Comparison of ENCODE assay signal across 26 cellular contexts in genomic region chr3:42495393-42495792, GRCh38. TPM values are rescaled to one million over a fixed set of nuclear protein-coding genes. Genes with fewer than 3 reads are reported as not detected.
DNase-seq lines count a peak whose midpoint lies in the region; ATAC-seq, FAIRE-seq and TF ChIP-seq lines count a peak whose summit lies in the region.
"Had no signal": no experiment of that assay in that cellular context is flagged by ENCODE, and none has a peak within 500 bp of the region (broad histone marks: within the 10 kb centered on the region; RNA-seq: fewer than 3 reads in every experiment).

No MANE protein-coding gene starts in this region.

- H3K56ac ChIP-seq in H1 (replicated peaks; ENCODE audit: insufficient read length, low read depth, low read length), result no peak overlapping the region

- H3K14ac ChIP-seq in H1 (ENCODE audit: insufficient read length), result no peak overlapping the region

- H3K9me3 Mint-ChIP-seq in activated CD8-positive, alpha-beta memory T cell treated with anti-CD3 and anti-CD28 coated beads, Interleukin-2, amount 10 ng/mL, durations not matched to agents 7 days and 5 days (ENCODE audit: low read depth), result no peaks in the 10 kb centered on the region
- no peaks in the 10 kb centered on the region for H3K9me3 Mint-ChIP-seq in CD4-positive, alpha-beta memory T cell
- H3K9me3 Mint-ChIP-seq: CD8-positive, alpha-beta memory T cell had no signal

- intact Hi-C loops in sigmoid colon (cut with DNase I) (no loop called here), OCI-LY7 (cut with micrococcal nuclease; ENCODE audit: unreplicated experiment) (no loop called here), left colon (cut with DNase I, micrococcal nuclease) (no loop called here)
- intact Hi-C loops in CD4-positive, alpha-beta memory T cell (cut with micrococcal nuclease), result no loop called here

- H3K9me3 ChIP-seq in HEK293 (ENCODE audit: control insufficient read depth, insufficient read depth, low read depth, low read length), result no peaks in the 10 kb centered on the region
- H3K9me3 ChIP-seq in H1 (ENCODE audit: insufficient read depth in 2 of 2, low read depth in 1 of 2, low read length in 1 of 2), result no peaks in the 10 kb centered on the region
- H3K9me3 ChIP-seq in sigmoid colon, result no peaks in the 10 kb centered on the region
- no peaks in the 10 kb centered on the region for H3K9me3 ChIP-seq in OCI-LY7 (ENCODE audit: low read length)
- H3K9me3 ChIP-seq in CD4-positive, alpha-beta memory T cell (ENCODE audit: control insufficient read depth in 1 of 2, low read length in 2 of 2), result no peaks in the 10 kb centered on the region

- H2AFZ ChIP-seq in H1 (ENCODE audit: low read length) (no peak overlapping the region), OCI-LY7 (ENCODE audit: low read length) (no peak overlapping the region)
- H2AFZ ChIP-seq: GM23248 had no signal

- no peak overlapping the region for H3K27ac ChIP-seq in HEK293 (ENCODE audit: extremely low read depth, low read depth, low read length)
- H3K27ac ChIP-seq in H1 (ENCODE audit: low read depth, low read length), result no peak overlapping the region
- no peak overlapping the region for H3K27ac ChIP-seq in sigmoid colon
- H3K27ac ChIP-seq in OCI-LY7 (ENCODE audit: low read depth, low read length, poor library complexity, severe bottlenecking), result no peak overlapping the region
- no peak overlapping the region for H3K27ac ChIP-seq in CD4-positive, alpha-beta memory T cell (ENCODE audit: low read depth, low read length)
- H3K27ac ChIP-seq: GM23248 had no signal

- no peak overlapping the region for H3K4me3 ChIP-seq in HEK293 (ENCODE audit: low read depth, low read length)
- no peak overlapping the region for H3K4me3 ChIP-seq in H1 (ENCODE audit: extremely low read depth in 1 of 4, insufficient read depth in 2 of 4, low read depth in 3 of 4, low read length in 4 of 4)
- H3K4me3 ChIP-seq in sigmoid colon, result no peak overlapping the region
- H3K4me3 ChIP-seq in OCI-LY7 (ENCODE audit: low read depth, low read length, poor library complexity, severe bottlenecking), result no peak overlapping the region
- no peak overlapping the region for H3K4me3 ChIP-seq in CD4-positive, alpha-beta memory T cell (ENCODE audit: low read length in 2 of 2)
- H3K4me3 ChIP-seq: GM23248 had no signal

- H3K9me2 ChIP-seq in OCI-LY7 (ENCODE audit: insufficient read depth, low read length), result no peaks in the 10 kb centered on the region

- H2BK15ac ChIP-seq in H1 (ENCODE audit: low read length), result no peak overlapping the region

- no peak overlapping the region for H2AK5ac ChIP-seq in H1 (ENCODE audit: low read depth, low read length)

- FAIRE-seq in H1 (lab: Jason Lieb, UNC), result no peak
- FAIRE-seq: GM12892 had no signal

- no peak for TF ChIP-seq EP300 in H1 (IDR thresholded peaks at IDR 0.05; ENCODE audit: borderline replicate concordance in 1 of 2, low read depth in 2 of 2, low read length in 2 of 2)
- TF ChIP-seq EP300 in sigmoid colon (IDR thresholded peaks at IDR 0.05), result no peak

- POLR2A ChIA-PET in HEK293 (lab: Yijun Ruan, JAX), result no interaction called here
- POLR2A ChIA-PET in H1 (lab: Charles Lee; ENCODE audit: partially characterized antibody), result no interaction called here
- POLR2A ChIA-PET in OCI-LY7 (lab: Charles Lee), result no interaction called here
- POLR2A ChIA-PET in CD4-positive, alpha-beta memory T cell (lab: Charles Lee; ENCODE audit: partially characterized antibody), result no interaction called here

- no peaks in the 10 kb centered on the region for H3K79me1 ChIP-seq in H1 (ENCODE audit: low read depth, low read length)

- CTCF ChIA-PET in activated CD8-positive, alpha-beta memory T cell treated with anti-CD3 and anti-CD28 coated beads, Interleukin-2, amount 10 ng/mL, durations not matched to agents 7 days and 5 days (lab: Charles Lee), result interaction anchor here (1.3 kb wide), 1 partner anchor 44 kb away, joined by 3 read pairs; no protein-coding TSS in a partner anchor
- CTCF ChIA-PET in HEK293 (lab: Yijun Ruan, JAX), result interaction anchor here (0.6 kb wide), 1 partner anchor 54 kb away, joined by 4 read pairs; no protein-coding TSS in a partner anchor
- CTCF ChIA-PET in H1 (lab: Charles Lee; ENCODE audit: partially characterized antibody), result interaction anchor here (1.3 to 3.4 kb wide), 3 partner anchors 41 to 248 kb away, joined by 5 to 15 read pairs (median 7); no protein-coding TSS in a partner anchor
- CTCF ChIA-PET in OCI-LY7 (lab: Charles Lee; ENCODE audit: unreplicated experiment), result no interaction called here
- CTCF ChIA-PET in CD4-positive, alpha-beta memory T cell (lab: Charles Lee; ENCODE audit: partially characterized antibody), result interaction anchor here (3.1 kb wide), 1 partner anchor 52 kb away, joined by 11 read pairs; no protein-coding TSS in a partner anchor

- H3K23ac ChIP-seq in H1 (ENCODE audit: insufficient read length), result no peak overlapping the region

- H2BK12ac ChIP-seq in H1 (ENCODE audit: low read depth, low read length), result no peak overlapping the region; the same call in 1 of the 2 replicates

- H3K18ac ChIP-seq in H1 (ENCODE audit: extremely low read depth, low read length), result no peak overlapping the region

- H4K91ac ChIP-seq in H1 (replicated peaks; ENCODE audit: insufficient read length, low read length), result no peak overlapping the region

- H2BK5ac ChIP-seq in H1 (ENCODE audit: low read depth, low read length), result no peak overlapping the region

- H4K8ac ChIP-seq in H1 (ENCODE audit: extremely low read depth, insufficient read depth, low read length), result no peak overlapping the region

- no peak overlapping the region for H2BK20ac ChIP-seq in H1 (ENCODE audit: low read length)

- H3K27ac Mint-ChIP-seq in activated CD8-positive, alpha-beta memory T cell treated with anti-CD3 and anti-CD28 coated beads, Interleukin-2, amount 10 ng/mL, durations not matched to agents 7 days and 5 days, result no peak overlapping the region
- peak overlapping the region in 1 of 7 donors; percentile 23 for H3K27ac Mint-ChIP-seq in CD4-positive, alpha-beta memory T cell
- H3K27ac Mint-ChIP-seq: CD8-positive, alpha-beta memory T cell had no signal

- TF ChIP-seq POLR2A in H1 (IDR thresholded peaks at IDR 0.05; ENCODE audit: control extremely low read depth in 1 of 2, low read depth in 2 of 2, low read length in 2 of 2) (no peak), sigmoid colon (IDR thresholded peaks at IDR 0.05) (no peak)

- TF ChIP-seq CTCF in HEK293 (tag by site-specific recombination; IDR thresholded peaks at IDR 0.05), result no peak
- TF ChIP-seq CTCF in H1 (IDR thresholded peaks at IDR 0.05; ENCODE audit: control extremely low read depth in 1 of 3, insufficient read depth in 1 of 3, low read depth in 1 of 3, low read length in 3 of 3), result no peak
- TF ChIP-seq CTCF in sigmoid colon (IDR thresholded peaks at IDR 0.05), result no peak
- TF ChIP-seq CTCF in OCI-LY7 (conservative IDR thresholded peaks at IDR 0.05; ENCODE audit: low read length), result no peak

- no peaks in the 10 kb centered on the region for H3K4me1 ChIP-seq in HEK293 (ENCODE audit: control insufficient read depth, insufficient read depth, low read length)
- peaks cover 0 to 4% (median 3%) of the 10 kb centered on the region in 4 experiments; a peak in 6 of 7 replicates for H3K4me1 ChIP-seq in H1 (replicated peaks in 1 of 4; ENCODE audit: control insufficient read depth in 3 of 4, insufficient read depth in 4 of 4, low read length in 3 of 4)
- peaks cover 0 to 4% (median under 1%) of the 10 kb centered on the region in 4 donors for H3K4me1 ChIP-seq in sigmoid colon
- H3K4me1 ChIP-seq in OCI-LY7 (ENCODE audit: insufficient read depth, low read length, poor library complexity, severe bottlenecking), result peaks cover 32% of the 10 kb centered on the region
- no peaks in the 10 kb centered on the region for H3K4me1 ChIP-seq in CD4-positive, alpha-beta memory T cell (ENCODE audit: insufficient read depth, low read length)

- no peak overlapping the region for H3K4me3 Mint-ChIP-seq in activated CD8-positive, alpha-beta memory T cell treated with anti-CD3 and anti-CD28 coated beads, Interleukin-2, amount 10 ng/mL, durations not matched to agents 7 days and 5 days
- no peak overlapping the region for H3K4me3 Mint-ChIP-seq in CD4-positive, alpha-beta memory T cell
- H3K4me3 Mint-ChIP-seq: CD8-positive, alpha-beta memory T cell had no signal

- no peak overlapping the region for H2BK120ac ChIP-seq in H1 (replicated peaks; ENCODE audit: low read depth, low read length)

- DNase-seq in activated CD8-positive, alpha-beta memory T cell treated with anti-CD3 and anti-CD28 coated beads, Interleukin-2, amount 10 ng/mL, durations not matched to agents 7 days and 5 days, result peak; percentile 16
- DNase-seq in activated CD8-positive, alpha-beta memory T cell treated with anti-CD3 and anti-CD28 coated beads for 24 hours, result no peak
- DNase-seq in H1 (ENCODE audit: low read depth in 1 of 2, low spot score in 2 of 2) (no peak), sigmoid colon (peak; percentile 20), OCI-LY7 (ENCODE audit: low spot score) (no peak), left colon (no peak)
- DNase-seq in CD4-positive, alpha-beta memory T cell, result no peak
- DNase-seq: AML-193; C1 segment of cervical spinal cord; CD8-positive, alpha-beta memory T cell; GM23248; HCEC 1CT; KG1; NCI-H1105; NCI-H2029 treated with DMSO at 0.1 percent for 48 hours; NCI-H2171; NCI-H345; NCI-H524; NCI-H774; NK-92 treated with Interleukin-12 subunit alpha and Interleukin-12 subunit beta, amount 100 ng/mL, for 24 hours had no signal

- peak overlapping the region; percentile 70 for H3K4ac ChIP-seq in H1 (replicated peaks; ENCODE audit: insufficient read length, low read depth, low read length)

- H3K4me2 ChIP-seq in H1 (ENCODE audit: insufficient read depth in 1 of 2, low read depth in 2 of 2, low read length in 2 of 2) (no peak overlapping the region), OCI-LY7 (ENCODE audit: low read length) (no peak overlapping the region)

- peaks cover 0 to 24% (median 12%) of the 10 kb centered on the region in 4 experiments; a peak in 6 of 7 replicates for H3K27me3 ChIP-seq in H1 (replicated peaks in 1 of 4; ENCODE audit: control insufficient read depth in 3 of 4, extremely low read depth in 1 of 4, insufficient read depth in 3 of 4, low read length in 3 of 4)
- peaks cover 0 to 9% (median 8%) of the 10 kb centered on the region in 3 donors for H3K27me3 ChIP-seq in sigmoid colon
- H3K27me3 ChIP-seq in CD4-positive, alpha-beta memory T cell (ENCODE audit: insufficient read depth, low read length), result peaks cover 1% of the 10 kb centered on the region

- H3K27me3 Mint-ChIP-seq in activated CD8-positive, alpha-beta memory T cell treated with anti-CD3 and anti-CD28 coated beads, Interleukin-2, amount 10 ng/mL, durations not matched to agents 7 days and 5 days, result peaks cover 24% of the 10 kb centered on the region
- peaks cover under 1 to 9% of the 10 kb centered on the region in 2 donors for H3K27me3 Mint-ChIP-seq in CD4-positive, alpha-beta memory T cell

- H3K36me3 Mint-ChIP-seq in activated CD8-positive, alpha-beta memory T cell treated with anti-CD3 and anti-CD28 coated beads, Interleukin-2, amount 10 ng/mL, durations not matched to agents 7 days and 5 days, result no peaks in the 10 kb centered on the region
- no peaks in the 10 kb centered on the region for H3K36me3 Mint-ChIP-seq in CD4-positive, alpha-beta memory T cell
- H3K36me3 Mint-ChIP-seq: CD8-positive, alpha-beta memory T cell had no signal

- no peak for ATAC-seq in activated CD8-positive, alpha-beta memory T cell treated with anti-CD3 and anti-CD28 coated beads, Interleukin-2, amount 10 ng/mL, durations not matched to agents 7 days and 5 days
- ATAC-seq in left colon, result no peak
- ATAC-seq: Panc1 had no signal

- TF ChIP-seq RAD21 in H1 (IDR thresholded peaks at IDR 0.05 in 1 of 2, conservative IDR thresholded peaks at IDR 0.05 in 1 of 2; ENCODE audit: low read depth in 2 of 2, low read length in 2 of 2), result no peak

- H4K20me1 ChIP-seq in H1 (replicated peaks in 1 of 2; ENCODE audit: control insufficient read depth in 1 of 2, insufficient read depth in 2 of 2, low read length in 2 of 2) (no peaks in the 10 kb centered on the region), OCI-LY7 (ENCODE audit: insufficient read depth, low read length) (no peaks in the 10 kb centered on the region)

- H3K36me3 ChIP-seq in HEK293 (ENCODE audit: control insufficient read depth in 2 of 2, insufficient read depth in 1 of 2, low read length in 2 of 2), result no peaks in the 10 kb centered on the region
- no peaks in the 10 kb centered on the region for H3K36me3 ChIP-seq in H1 (ENCODE audit: control insufficient read depth in 2 of 4, insufficient read depth in 4 of 4, low read length in 3 of 4)
- no peaks in the 10 kb centered on the region for H3K36me3 ChIP-seq in sigmoid colon
- no peaks in the 10 kb centered on the region for H3K36me3 ChIP-seq in OCI-LY7 (ENCODE audit: insufficient read depth, low read length)
- H3K36me3 ChIP-seq in CD4-positive, alpha-beta memory T cell (ENCODE audit: insufficient read depth, low read length), result no peaks in the 10 kb centered on the region

- no peak overlapping the region for H3K9ac ChIP-seq in H1 (replicated peaks in 1 of 4; ENCODE audit: extremely low read depth in 1 of 4, low read depth in 3 of 4, low read length in 3 of 4)
- H3K9ac ChIP-seq: GM23248 had no signal

- H4K5ac ChIP-seq in H1 (ENCODE audit: insufficient read length, low read depth, low read length), result no peak overlapping the region

- no peaks in the 10 kb centered on the region for H3K79me2 ChIP-seq in H1 (ENCODE audit: control insufficient read depth in 1 of 2, insufficient read depth in 2 of 2, low read length in 2 of 2)
- no peaks in the 10 kb centered on the region for H3K79me2 ChIP-seq in OCI-LY7 (ENCODE audit: insufficient read depth, low read depth, low read length)

- no peaks in the 10 kb centered on the region for H3K23me2 ChIP-seq in H1 (ENCODE audit: low read depth, low read length)

- no TSS peak for BruUV-seq in OCI-LY7 (replicated peaks; lab: Mats Ljungman, UMichigan)

- peaks cover 25% of the 10 kb centered on the region for H3K4me1 Mint-ChIP-seq in activated CD8-positive, alpha-beta memory T cell treated with anti-CD3 and anti-CD28 coated beads, Interleukin-2, amount 10 ng/mL, durations not matched to agents 7 days and 5 days
- peaks cover 0 to 2% (median 1%) of the 10 kb centered on the region in 4 donors for H3K4me1 Mint-ChIP-seq in CD4-positive, alpha-beta memory T cell

RNA-seq across cellular contexts. Expression of gene VIPR1, which starts 7.0 kb away (rescaled TPM):
- total RNA-seq in activated CD8-positive, alpha-beta memory T cell treated with anti-CD3 and anti-CD28 coated beads, Interleukin-2, amount 10 ng/mL, durations not matched to agents 7 days and 5 days, result 1 to 10 TPM in 1 of 2 experiments, under 1 TPM in 1; 0.14 to 1.9 TPM
- 10.1 and 11.3 TPM in 2 replicates for total RNA-seq in H1 (2021; fragmentation: NEBNext Ultra II Directional; extraction: Animal tissue kit (Norgen Biotek cat#: 25700))
- 7.8 and 11.1 TPM in 2 replicates for polyA plus RNA-seq in H1 (2011; rRNA removed)
- 8.5 TPM for polyA plus RNA-seq in H1 (2011; cell fraction: cytosol; rRNA removed)
- polyA plus RNA-seq in H1 (2011; cell fraction: nucleus; rRNA removed), result 44.7 TPM
- polyA plus RNA-seq in H1 (2012, experiment 1 of 2), result 8.8 to 11.3 TPM (median 9.7 TPM) in 4 replicates
- polyA plus RNA-seq in H1 (2012, experiment 2 of 2), result 7.9 TPM
- polyA plus RNA-seq in H1 (2013, experiment 1 of 2), result 6.8 TPM
- polyA plus RNA-seq in H1 (2013, experiment 2 of 2), result 6.5 TPM
- 9.8 and 15.7 TPM in 2 replicates for polyA minus RNA-seq in H1 (2011; rRNA and poly(A)+ RNA removed)
- polyA minus RNA-seq in H1 (2011; cell fraction: cytosol; rRNA and poly(A)+ RNA removed), result 21.9 TPM
- 21.9 TPM for polyA minus RNA-seq in H1 (2011; cell fraction: nucleus; rRNA and poly(A)+ RNA removed)
- total RNA-seq in sigmoid colon, result 1 to 10 TPM; 2.6 to 9.6 (median 5.8) TPM
- polyA plus RNA-seq in sigmoid colon, result 10 to 100 TPM; 24.5 to 50.6 (median 43.8) TPM
- 0.21 TPM in 1 of 2 replicates, not detected in the other for total RNA-seq in OCI-LY7 (2014; rRNA removed; shearing (Covaris generic))
- not detected in 2 replicates for total RNA-seq in OCI-LY7 (2022)
- 100 to 1,000 TPM; 128 to 137 TPM for total RNA-seq in left colon
- total RNA-seq in CD4-positive, alpha-beta memory T cell, result 100 to 1,000 TPM in 1 of 2 experiments, 10 to 100 TPM in 1; 93.6 to 104 TPM
- 10 to 100 TPM; 23.1 to 30.4 TPM for polyA plus RNA-seq in CD4-positive, alpha-beta memory T cell
- total RNA-seq: A172, GM23248, HT1080 had no signal
- polyA plus RNA-seq: AG04450, GM23248 had no signal

Comparison
In these comparisons a context has a peak if more than half of its experiments do, and no peak if none do; other contexts are left out.
1. DNase-seq: peak in activated CD8-positive, alpha-beta memory T cell treated with anti-CD3 and anti-CD28 coated beads, Interleukin-2, amount 10 ng/mL, durations not matched to agents 7 days and 5 days (single experiment) and sigmoid colon (single experiment); none in activated CD8-positive, alpha-beta memory T cell treated with anti-CD3 and anti-CD28 coated beads for 24 hours (single experiment), H1 (0 of 2), OCI-LY7 (single experiment), left colon (0 of 2) and CD4-positive, alpha-beta memory T cell (0 of 5).